Comparison of ENCODE assay signal across 28 cellular contexts in genomic region chr18:42348722-42349121, GRCh38.
"Had no signal": no experiment of that assay in that cellular context is flagged by ENCODE, and none has a peak within 500 bp of the region (broad histone marks: within the 10 kb centered on the region; RNA-seq: fewer than 3 reads in every experiment).

No MANE protein-coding gene starts in this region.

- H3K4me3 Mint-ChIP-seq: dendritic cell treated with granulocyte-macrophage colony-stimulating factor and Interleukin-4, amounts not matched to agents 40 ng/mL and 50 ng/mL, for 4 days; effector memory CD8-positive, alpha-beta T cell; endodermal cell; immature natural killer cell had no signal

- H3K36me3 ChIP-seq: colonic mucosa, esophagus squamous epithelium, gastrocnemius medialis, heart right ventricle, left lung, lower lobe of right lung had no signal

- H3K4me3 ChIP-seq: colonic mucosa, esophagus squamous epithelium, gastrocnemius medialis, heart right ventricle, left lung, lower lobe of right lung had no signal

- H3K4me1 Mint-ChIP-seq: endodermal cell, immature natural killer cell had no signal

- H3K27ac ChIP-seq: colonic mucosa, epithelial cell of prostate, esophagus squamous epithelium, gastrocnemius medialis, heart right ventricle, left lung, lower lobe of right lung had no signal

- H3K27ac Mint-ChIP-seq: dendritic cell treated with granulocyte-macrophage colony-stimulating factor and Interleukin-4, amounts not matched to agents 40 ng/mL and 50 ng/mL, for 4 days; effector memory CD8-positive, alpha-beta T cell; endodermal cell; immature natural killer cell had no signal

- H3K9me3 ChIP-seq: colonic mucosa, esophagus squamous epithelium, gastrocnemius medialis, heart right ventricle, left lung, lower lobe of right lung had no signal

- H3K27me3 ChIP-seq: colonic mucosa, esophagus squamous epithelium, gastrocnemius medialis, heart right ventricle, left lung had no signal

- H3K4me1 ChIP-seq: colonic mucosa, esophagus squamous epithelium, gastrocnemius medialis, heart right ventricle, left lung, lower lobe of right lung had no signal

- ATAC-seq: effector memory CD8-positive, alpha-beta T cell; esophagus mucosa; gastrocnemius medialis; heart right ventricle; left colon; left lung; left ventricle myocardium superior had no signal

- H3K9me3 Mint-ChIP-seq: dendritic cell treated with granulocyte-macrophage colony-stimulating factor and Interleukin-4, amounts not matched to agents 40 ng/mL and 50 ng/mL, for 4 days; endodermal cell had no signal

- H3K27me3 Mint-ChIP-seq: dendritic cell treated with granulocyte-macrophage colony-stimulating factor and Interleukin-4, amounts not matched to agents 40 ng/mL and 50 ng/mL, for 4 days; effector memory CD8-positive, alpha-beta T cell had no signal

- DNase-seq: cerebellar nuclear complex; colonic mucosa; cortex of kidney; effector CD8-positive, alpha-beta T cell; effector memory CD8-positive, alpha-beta T cell; endodermal cell; erythroblast; esophagus squamous epithelium; foreskin fibroblast; foreskin melanocyte; gastrocnemius medialis; glutamatergic neuron; head of caudate nucleus; heart right ventricle; hippocampal formation; immature natural killer cell; islet precursor cell; kidney; kidney glomerular epithelial cell; left colon; left lung; left ventricle myocardium superior; lower lobe of right lung; mesendoderm; midbrain had no signal
